Comparison of ENCODE assay signal across 9 cellular contexts in the genomic region with DNA sequence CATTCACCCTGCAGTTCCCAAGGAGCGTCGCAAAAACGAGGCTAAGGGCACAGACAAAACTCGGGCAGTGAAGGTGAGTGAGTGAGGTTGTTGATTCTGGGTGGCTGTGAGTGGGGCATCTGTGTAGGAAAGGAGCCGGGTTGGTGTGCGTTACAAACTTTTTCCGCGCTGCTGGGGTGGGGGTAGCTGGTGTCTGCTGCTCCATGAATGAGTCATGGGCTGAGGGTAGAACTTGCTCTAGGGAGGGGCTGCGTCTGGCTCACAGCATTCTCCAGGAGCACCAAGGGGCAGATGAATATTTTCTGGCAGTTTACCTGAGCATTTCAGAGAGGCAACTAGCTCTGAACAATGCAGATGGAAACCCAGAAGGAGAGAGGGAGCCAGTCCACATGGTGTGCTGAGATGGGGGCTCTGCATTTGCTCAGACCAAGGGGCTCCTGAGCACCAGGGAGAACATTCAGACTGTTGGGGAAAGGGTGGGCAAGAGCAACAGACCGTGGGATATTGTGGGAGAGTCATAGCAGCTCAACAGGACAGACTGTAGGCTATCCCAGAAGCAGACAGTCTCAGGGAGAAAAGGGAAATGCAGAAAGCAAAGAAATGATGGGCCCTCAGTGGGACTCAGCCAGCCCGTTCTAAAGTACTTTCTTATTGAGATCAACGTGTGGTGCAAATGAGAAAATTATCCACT. TPM values are rescaled to one million over a fixed set of nuclear protein-coding genes. Genes with fewer than 3 reads are reported as not detected.
DNase-seq lines count a peak whose midpoint lies in the region; ATAC-seq and TF ChIP-seq lines count a peak whose summit lies in the region.
"Had no signal": no experiment of that assay in that cellular context is flagged by ENCODE, and none has a peak within 500 bp of the region (broad histone marks: within the 10 kb centered on the region; RNA-seq: fewer than 3 reads in every experiment).

No MANE protein-coding gene starts in this region.

- DNase-seq in Peyer's patch: peak in 2 of 3 donors; percentile 66 to 67
- DNase-seq in epithelial cell of prostate (ENCODE audit: low read depth, low spot score): no peak
- peak; percentile 18 for DNase-seq in smooth muscle cell (lab: John Stamatoyannopoulos, UW; ENCODE audit: unreplicated experiment)
- DNase-seq in NCI-H187 treated with DMSO at 0.1 percent for 48 hours (lab: John Stamatoyannopoulos, UW): no peak
- DNase-seq in T-helper 9 cell: no peak

- ATAC-seq in HG02970 (IDR thresholded peaks at IDR 0.05; ENCODE audit: low FRiP score, unreplicated experiment): no peak
- no peak for ATAC-seq in HG03159 (IDR thresholded peaks at IDR 0.05; ENCODE audit: unreplicated experiment)

- peak overlapping the region in 3 of 4 donors; percentile 52 to 93 (median 78) for H3K27ac ChIP-seq in Peyer's patch
- H3K27ac ChIP-seq in epithelial cell of prostate: peak overlapping the region; percentile 40
- H3K27ac ChIP-seq in smooth muscle cell (ENCODE audit: low read depth): peak overlapping the region; percentile 94

- H3K27me3 ChIP-seq in Peyer's patch (no peaks in the 10 kb centered on the region), smooth muscle cell (ENCODE audit: low read depth) (no peaks in the 10 kb centered on the region)

- H3K9me3 ChIP-seq in ES-I3 (ENCODE audit: control insufficient read depth, insufficient read depth, low read length) (no peaks in the 10 kb centered on the region), Peyer's patch (no peaks in the 10 kb centered on the region), smooth muscle cell (replicated peaks; ENCODE audit: low read depth) (no peaks in the 10 kb centered on the region)

- no peaks in the 10 kb centered on the region for H3K36me3 ChIP-seq in ES-I3 (ENCODE audit: insufficient read depth, low read length)
- H3K36me3 ChIP-seq in Peyer's patch: peaks cover 0 to 8% (median 0%) of the 10 kb centered on the region in 3 donors
- no peaks in the 10 kb centered on the region for H3K36me3 ChIP-seq in smooth muscle cell (ENCODE audit: low read depth)

- no peak for TF ChIP-seq POLR2A in Peyer's patch (IDR thresholded peaks at IDR 0.05)

- TF ChIP-seq CTCF in Peyer's patch (IDR thresholded peaks at IDR 0.05) (no peak), smooth muscle cell (IDR thresholded peaks at IDR 0.05; ENCODE audit: borderline replicate concordance, insufficient read depth, poor library complexity, severe bottlenecking) (no peak)

- H2AFZ ChIP-seq in smooth muscle cell (ENCODE audit: low read depth): no peak overlapping the region

- H4K20me1 ChIP-seq in smooth muscle cell (ENCODE audit: low read depth): no peaks in the 10 kb centered on the region

- WGBS in smooth muscle cell (ENCODE audit: low lambda C conversion rate): 21% methylated on average over 12 of the region's 12 CpGs

- H3K9ac ChIP-seq in ES-I3 (ENCODE audit: low read depth, low read length): peak overlapping the region; percentile 9; the same call in 1 of the 2 replicates
- H3K9ac ChIP-seq in smooth muscle cell (ENCODE audit: low read depth): peak overlapping the region; percentile 76

- peak overlapping the region; percentile 77 for H3K4me2 ChIP-seq in smooth muscle cell

- H3K79me2 ChIP-seq in smooth muscle cell (ENCODE audit: low read depth): no peaks in the 10 kb centered on the region

- peaks cover 4% of the 10 kb centered on the region for H3F3A ChIP-seq in smooth muscle cell (ENCODE audit: low read depth)

- H3K4me3 ChIP-seq in Peyer's patch: peak overlapping the region in 2 of 4 donors; percentile 25 to 39
- peak overlapping the region; percentile 32 for H3K4me3 ChIP-seq in smooth muscle cell

- peaks cover 23% of the 10 kb centered on the region for H3K4me1 ChIP-seq in ES-I3 (ENCODE audit: insufficient read depth, low read length)
- H3K4me1 ChIP-seq in Peyer's patch: peaks cover 0 to 20% (median 0%) of the 10 kb centered on the region in 4 donors
- no peaks in the 10 kb centered on the region for H3K4me1 ChIP-seq in smooth muscle cell (ENCODE audit: low read depth)

RNA-seq across cellular contexts. Expression of gene NOBOX, which starts 18.8 kb away (rescaled TPM):
- total RNA-seq in Peyer's patch (not detected), smooth muscle cell (not detected in 2 replicates)
- polyA plus RNA-seq in smooth muscle cell: not detected in 2 replicates
- total RNA-seq: dermis microvascular lymphatic vessel endothelial cell had no signal

RNA-seq across cellular contexts. Expression of gene ARHGEF5, which starts 29.5 kb away (rescaled TPM):
- total RNA-seq in Peyer's patch (10 to 100 TPM; 40.1 to 86.2 (median 66.7) TPM), smooth muscle cell (7.4 and 12.1 TPM in 2 replicates)
- polyA plus RNA-seq in smooth muscle cell: 3.7 and 10.4 TPM in 2 replicates

Comparison
In these comparisons a context has a peak if more than half of its experiments do, and no peak if none do; other contexts are left out.
1. DNase-seq: peak in Peyer's patch (2 of 3) and smooth muscle cell (single experiment); none in epithelial cell of prostate (single experiment), NCI-H187 treated with DMSO at 0.1 percent for 48 hours (single experiment) and T-helper 9 cell (single experiment).
2. H3K27ac ChIP-seq: peak in every context shown above with its lines; median percentile 94 in smooth muscle cell; 78 in Peyer's patch; 40 in epithelial cell of prostate.